In genomic region chr1:94928293-94928939, GRCh38 we compare ENCODE assay signal across 1 cellular context.
TF ChIP-seq lines count a peak whose summit lies in the region.

No MANE protein-coding gene starts in this region.

TF ChIP-seq in IMR-90, 13 proteins besides CTCF, POLR2A, EP300 and RAD21 (continued from another document):
- no peak for TF ChIP-seq FOS (IDR thresholded peaks at IDR 0.05; ENCODE audit: low read depth, low read length)
- TF ChIP-seq RCOR1 (IDR thresholded peaks at IDR 0.05; ENCODE audit: insufficient replicate concordance, low read length): no peak
- TF ChIP-seq MAZ (IDR thresholded peaks at IDR 0.05; ENCODE audit: borderline replicate concordance, low read depth, low read length): no peak
- no peak for TF ChIP-seq MXI1 (IDR thresholded peaks at IDR 0.05; ENCODE audit: borderline replicate concordance, low read depth, low read length)
- TF ChIP-seq MAFK (IDR thresholded peaks at IDR 0.05; ENCODE audit: low read depth, low read length): no peak
- no peak for TF ChIP-seq CHD1 (IDR thresholded peaks at IDR 0.05; ENCODE audit: low read depth, low read length)
